8 cellular contexts compared by ENCODE assay signal in genomic region chr15:43204016-43204901, GRCh38. TPM values are rescaled to one million over a fixed set of nuclear protein-coding genes. Genes with fewer than 3 reads are reported as not detected.
DNase-seq lines count a peak whose midpoint lies in the region.

No MANE protein-coding gene starts in this region.

- DNase-seq in activated gamma-delta T cell treated with Interleukin-2 at 50 U/mL for 16 hours: peak; percentile 39
- DNase-seq in activated gamma-delta T cell (lab: John Stamatoyannopoulos, UW): no peak
- peak; percentile 65 for DNase-seq in NCI-H82 (lab: John Stamatoyannopoulos, UW)
- peak; percentile 51 for DNase-seq in activated T-cell treated with anti-CD3 and anti-CD28 coated beads, Interleukin-2, amount 50 U/mL, for 1 hour
- peak; percentile 40 for DNase-seq in fibroblast of the conjunctiva (ENCODE audit: low read depth)
- DNase-seq in posterior vena cava (ENCODE audit: low spot score): peak; percentile 84
- no peak for DNase-seq in NCI-H526 treated with DMSO at 0.1 percent for 48 hours (lab: John Stamatoyannopoulos, UW)
- DNase-seq in inferior parietal cortex (ENCODE audit: extremely low spot score): no peak

- intact Hi-C loops in posterior vena cava (cut with DNase I): no loop called here

RNA-seq across cellular contexts. Expression of gene EPB42, which starts 16.6 kb away (rescaled TPM):
- total RNA-seq in posterior vena cava: under 1 TPM; 0.43 to 0.65 TPM

RNA-seq across cellular contexts. Expression of gene CCNDBP1, which starts 19.1 kb away (rescaled TPM):
- 10 to 100 TPM; 49.6 to 52.6 TPM for total RNA-seq in posterior vena cava

Comparison
In these comparisons a context has a peak if more than half of its experiments do, and no peak if none do; other contexts are left out.
1. DNase-seq: peak in activated gamma-delta T cell treated with Interleukin-2 at 50 U/mL for 16 hours (single experiment), NCI-H82 (single experiment), activated T-cell treated with anti-CD3 and anti-CD28 coated beads, Interleukin-2, amount 50 U/mL, for 1 hour (single experiment), fibroblast of the conjunctiva (single experiment) and posterior vena cava (single experiment); none in activated gamma-delta T cell (single experiment), NCI-H526 treated with DMSO at 0.1 percent for 48 hours (single experiment) and inferior parietal cortex (single experiment).